In genomic region chr3:107117922-107118576, GRCh38 we compare ENCODE assay signal across 8 cellular contexts.
DNase-seq lines count a peak whose midpoint lies in the region; ATAC-seq, FAIRE-seq and TF ChIP-seq lines count a peak whose summit lies in the region.

No MANE protein-coding gene starts in this region.

- H3K4me2 ChIP-seq in PC-3 (ENCODE audit: low read length): peak overlapping the region; percentile 28; the same call in 1 of the 2 replicates
- no peak overlapping the region for H3K4me2 ChIP-seq in H1 (ENCODE audit: insufficient read depth in 1 of 2, low read depth in 2 of 2, low read length in 2 of 2)

- H3K27ac ChIP-seq in PC-3 (ENCODE audit: low read length): no peak overlapping the region
- no peak overlapping the region for H3K27ac ChIP-seq in H1 (ENCODE audit: low read depth, low read length)

- no peak overlapping the region for H4K91ac ChIP-seq in H1 (replicated peaks; ENCODE audit: insufficient read length, low read length)

- H2AFZ ChIP-seq in PC-3 (ENCODE audit: low read length): peak overlapping the region; percentile 60
- H2AFZ ChIP-seq in H1 (ENCODE audit: low read length): peak overlapping the region; percentile 95

- H3K27me3 ChIP-seq in PC-3 (ENCODE audit: low read length) (no peaks in the 10 kb centered on the region), H1 (replicated peaks in 1 of 4; ENCODE audit: control insufficient read depth in 3 of 4, extremely low read depth in 1 of 4, insufficient read depth in 3 of 4, low read length in 3 of 4) (no peaks in the 10 kb centered on the region)

- H3K36me3 ChIP-seq in PC-3 (ENCODE audit: low read depth, low read length): no peaks in the 10 kb centered on the region
- H3K36me3 ChIP-seq in H1 (ENCODE audit: control insufficient read depth in 2 of 4, insufficient read depth in 4 of 4, low read length in 3 of 4): no peaks in the 10 kb centered on the region

- H4K5ac ChIP-seq in H1 (ENCODE audit: insufficient read length, low read depth, low read length): no peak overlapping the region

- CTCF ChIA-PET in PC-3 (lab: Charles Lee): interaction anchor here (0.6 to 1.4 kb wide), 7 partner anchors 13 to 666 kb away, joined by 3 to 6 read pairs (median 3); no protein-coding TSS in a partner anchor
- CTCF ChIA-PET in H1 (lab: Charles Lee; ENCODE audit: partially characterized antibody): interaction anchor here (0.6 to 3.6 kb wide), 28 partner anchors 9 to 1538 kb away, joined by 3 to 18 read pairs (median 3); no protein-coding TSS in a partner anchor

- H3K23ac ChIP-seq in H1 (ENCODE audit: insufficient read length): no peak overlapping the region

- DNase-seq in ELR (ENCODE audit: low read depth) (peak; percentile 75), PC-3 (peak; percentile 78), H1 (ENCODE audit: low read depth in 1 of 2, low spot score in 2 of 2) (peak; percentile 41 to 66), mucosa of gallbladder (ENCODE audit: low spot score) (peak; percentile 11), NCI-H2029 (lab: John Stamatoyannopoulos, UW) (no peak)

- no peak overlapping the region for H2BK12ac ChIP-seq in H1 (ENCODE audit: low read depth, low read length)

- POLR2A ChIA-PET in PC-3 (lab: Charles Lee; ENCODE audit: unreplicated experiment) (no interaction called here), H1 (lab: Charles Lee; ENCODE audit: partially characterized antibody) (no interaction called here)

- no peak overlapping the region for H2BK5ac ChIP-seq in H1 (ENCODE audit: low read depth, low read length)

- no peaks in the 10 kb centered on the region for H3F3A ChIP-seq in PC-3 (ENCODE audit: low read length, unreplicated experiment)

- H2AK5ac ChIP-seq in H1 (ENCODE audit: low read depth, low read length): no peak overlapping the region

- no peak for TF ChIP-seq EP300 in H1 (IDR thresholded peaks at IDR 0.05; ENCODE audit: borderline replicate concordance in 1 of 2, low read depth in 2 of 2, low read length in 2 of 2)

- ATAC-seq in HG03575 (IDR thresholded peaks at IDR 0.05; ENCODE audit: extremely low read depth, insufficient number of reproducible peaks, low FRiP score, unreplicated experiment): peak; percentile 59
- ATAC-seq in PC-3: peak; percentile 74
- ATAC-seq in HG03196 (IDR thresholded peaks at IDR 0.05; ENCODE audit: unreplicated experiment): no peak
- no peak for ATAC-seq in GM21825 (IDR thresholded peaks at IDR 0.05; ENCODE audit: unreplicated experiment)

- H3K4me1 ChIP-seq in PC-3 (ENCODE audit: insufficient read depth, low read length) (peaks cover 9% of the 10 kb centered on the region; the same call in 1 of the 2 replicates), H1 (replicated peaks in 1 of 4; ENCODE audit: control insufficient read depth in 3 of 4, insufficient read depth in 4 of 4, low read length in 3 of 4) (no peaks in the 10 kb centered on the region)

- H4K8ac ChIP-seq in H1 (ENCODE audit: extremely low read depth, insufficient read depth, low read length): no peak overlapping the region

- no peak overlapping the region for H3K4ac ChIP-seq in H1 (replicated peaks; ENCODE audit: insufficient read length, low read depth, low read length)

- FAIRE-seq in H1 (lab: Jason Lieb, UNC): peak; percentile 85

- intact Hi-C loops in PC-3 (cut with micrococcal nuclease): loop anchor here (1.0 to 5.0 kb wide), 6 partner anchors 53 to 1751 kb away; partner anchors contain the start of gene ALCAM

- H3K23me2 ChIP-seq in H1 (ENCODE audit: low read depth, low read length): no peaks in the 10 kb centered on the region

- TF ChIP-seq CTCF in PC-3 (conservative IDR thresholded peaks at IDR 0.05; ENCODE audit: low read depth, low read length) (peak; percentile 90), H1 (IDR thresholded peaks at IDR 0.05; ENCODE audit: control extremely low read depth in 1 of 3, insufficient read depth in 1 of 3, low read depth in 1 of 3, low read length in 3 of 3) (peak; percentile 10 to 72 (median 70))

- H3K18ac ChIP-seq in H1 (ENCODE audit: extremely low read depth, low read length): no peak overlapping the region

- H2BK15ac ChIP-seq in H1 (ENCODE audit: low read length): no peak overlapping the region

- BruUV-seq in PC-3 (replicated peaks; lab: Mats Ljungman, UMichigan): no TSS peak

- peak; percentile 93 to 95 for TF ChIP-seq RAD21 in H1 (IDR thresholded peaks at IDR 0.05 in 1 of 2, conservative IDR thresholded peaks at IDR 0.05 in 1 of 2; ENCODE audit: low read depth in 2 of 2, low read length in 2 of 2)

- TF ChIP-seq POLR2A in H1 (IDR thresholded peaks at IDR 0.05; ENCODE audit: control extremely low read depth in 1 of 2, low read depth in 2 of 2, low read length in 2 of 2): no peak

- H3K79me2 ChIP-seq in PC-3 (ENCODE audit: low read length) (no peaks in the 10 kb centered on the region), H1 (ENCODE audit: control insufficient read depth in 1 of 2, insufficient read depth in 2 of 2, low read length in 2 of 2) (no peaks in the 10 kb centered on the region)

- H2BK120ac ChIP-seq in H1 (replicated peaks; ENCODE audit: low read depth, low read length): no peak overlapping the region

- H3K79me1 ChIP-seq in H1 (ENCODE audit: low read depth, low read length): no peaks in the 10 kb centered on the region

- no peaks in the 10 kb centered on the region for H4K20me1 ChIP-seq in PC-3 (ENCODE audit: low read length)
- no peaks in the 10 kb centered on the region for H4K20me1 ChIP-seq in H1 (replicated peaks in 1 of 2; ENCODE audit: control insufficient read depth in 1 of 2, insufficient read depth in 2 of 2, low read length in 2 of 2)

- H3K9me3 ChIP-seq in PC-3 (ENCODE audit: low read length) (no peaks in the 10 kb centered on the region), H1 (ENCODE audit: insufficient read depth in 2 of 2, low read depth in 1 of 2, low read length in 1 of 2) (no peaks in the 10 kb centered on the region)

- H3K4me3 ChIP-seq in PC-3 (ENCODE audit: low read length): no peak overlapping the region
- no peak overlapping the region for H3K4me3 ChIP-seq in H1 (ENCODE audit: extremely low read depth in 1 of 4, insufficient read depth in 2 of 4, low read depth in 3 of 4, low read length in 4 of 4)

- H3K9ac ChIP-seq in PC-3 (ENCODE audit: low read length) (no peak overlapping the region), H1 (replicated peaks in 1 of 4; ENCODE audit: extremely low read depth in 1 of 4, low read depth in 3 of 4, low read length in 3 of 4) (no peak overlapping the region)

- no peaks in the 10 kb centered on the region for H3K9me2 ChIP-seq in PC-3 (replicated peaks; ENCODE audit: low read length)

- H3K14ac ChIP-seq in H1 (ENCODE audit: insufficient read length): no peak overlapping the region

- WGBS in H1 (ENCODE audit: extremely low coverage in 1 of 2, insufficient coverage in 1 of 2, insufficient read length in 1 of 2, insufficient replicate concordance in 2 of 2, low coverage in 1 of 2, low lambda C conversion rate in 2 of 2, missing lambda C conversion rate in 1 of 2), 2 experiments: 38% methylated on average over 10 of the region's 10 CpGs; no CpG with 5 or more reads in 1 of the 2 experiments

- no peak overlapping the region for H3K56ac ChIP-seq in H1 (replicated peaks; ENCODE audit: insufficient read length, low read depth, low read length)

- H2BK20ac ChIP-seq in H1 (ENCODE audit: low read length): no peak overlapping the region

TF ChIP-seq in H1, 55 proteins besides CTCF, POLR2A, EP300 and RAD21:
- TF ChIP-seq POLR2AphosphoS5 (IDR thresholded peaks at IDR 0.05; ENCODE audit: low read depth, low read length): no peak
- no peak for TF ChIP-seq SIX5 (IDR thresholded peaks at IDR 0.05; ENCODE audit: low read depth, low read length)
- no peak for TF ChIP-seq CBX5 (IDR thresholded peaks at IDR 0.05; ENCODE audit: low read depth, low read length)
- TF ChIP-seq SP2 (IDR thresholded peaks at IDR 0.05; ENCODE audit: low read length): no peak
- no peak for TF ChIP-seq BACH1 (IDR thresholded peaks at IDR 0.05; ENCODE audit: low read length)
- no peak for TF ChIP-seq EZH2 (IDR thresholded peaks at IDR 0.05; ENCODE audit: low read depth, low read length, severe bottlenecking)
- no peak for TF ChIP-seq GABPA (IDR thresholded peaks at IDR 0.05; ENCODE audit: borderline replicate concordance, insufficient read depth, low read length)
- TF ChIP-seq BCL11A (IDR thresholded peaks at IDR 0.05; ENCODE audit: low read depth in 2 of 2, low read length in 2 of 2): no peak
- TF ChIP-seq TCF12 (IDR thresholded peaks at IDR 0.05; ENCODE audit: low read depth, low read length): no peak
- no peak for TF ChIP-seq YY1 (IDR thresholded peaks at IDR 0.05; ENCODE audit: low read depth, low read length)
- TF ChIP-seq PHF8 (conservative IDR thresholded peaks at IDR 0.05; ENCODE audit: low read depth, low read length): no peak
- no peak for TF ChIP-seq RNF2 (IDR thresholded peaks at IDR 0.05; ENCODE audit: borderline replicate concordance, low read depth, low read length, missing control alignments, poor library complexity, severe bottlenecking)
- no peak for TF ChIP-seq CEBPB (IDR thresholded peaks at IDR 0.05; ENCODE audit: low read depth, low read length)
- TF ChIP-seq SIN3A (conservative IDR thresholded peaks at IDR 0.05 in 1 of 2, IDR thresholded peaks at IDR 0.05 in 1 of 2; ENCODE audit: low read depth in 1 of 2, low read length in 2 of 2): no peak
- TF ChIP-seq E2F6 (IDR thresholded peaks at IDR 0.05): no peak

Comparison
In these comparisons a context has a peak if more than half of its experiments do, and no peak if none do; other contexts are left out.
1. ATAC-seq: peak in HG03575 (single experiment) and PC-3 (single experiment); none in HG03196 (single experiment) and GM21825 (single experiment).